Comparison of ENCODE assay signal across 22 cellular contexts in genomic region chr22:22906907-22907550, GRCh38. TPM values are rescaled to one million over a fixed set of nuclear protein-coding genes. Genes with fewer than 3 reads are reported as not detected.
DNase-seq lines count a peak whose midpoint lies in the region; ATAC-seq and TF ChIP-seq lines count a peak whose summit lies in the region.
"Had no signal": no experiment of that assay in that cellular context is flagged by ENCODE, and none has a peak within 500 bp of the region (broad histone marks: within the 10 kb centered on the region; RNA-seq: fewer than 3 reads in every experiment).

No MANE protein-coding gene starts in this region.

- H3K27ac Mint-ChIP-seq in IgD-negative memory B cell (peak overlapping the region; percentile 26 to 68 (median 51)), chondrocyte (ENCODE audit: unreplicated experiment) (no peak overlapping the region)
- H3K27ac Mint-ChIP-seq in CD8-positive, alpha-beta T cell, result no peak overlapping the region
- H3K27ac Mint-ChIP-seq in activated T-helper 1 cell treated with anti-CD3 and anti-CD28 coated beads, Interleukin-12 subunit alpha, Interleukin-12 subunit beta, Interleukin-2, Interleukin-4 antibody, amounts not matched to agents 30 ng/mL and 10 ng/mL and 1 ng/mL, durations not matched to agents 14 hours and 24 hours and 36 hours, result no peak overlapping the region
- H3K27ac Mint-ChIP-seq: CD4-positive, alpha-beta memory T cell had no signal

- no peak for ATAC-seq in CD8-positive, alpha-beta T cell

- H3K4me1 ChIP-seq in DOHH2 (ENCODE audit: control insufficient read depth, low read length) (peaks cover 62% of the 10 kb centered on the region), spleen (peaks cover 0 to 42% (median 10%) of the 10 kb centered on the region in 6 donors), PC-9 (replicated peaks; ENCODE audit: insufficient read depth) (no peaks in the 10 kb centered on the region)
- H3K4me1 ChIP-seq in CD8-positive, alpha-beta T cell (ENCODE audit: insufficient read depth, low read length), result no peaks in the 10 kb centered on the region

- BruUV-seq in PC-9 (replicated peaks; lab: Mats Ljungman, UMichigan), result no TSS peak

- H3K4me1 Mint-ChIP-seq in IgD-negative memory B cell (peaks cover 28 to 46% (median 28%) of the 10 kb centered on the region in 3 donors), chondrocyte (ENCODE audit: low read depth) (no peaks in the 10 kb centered on the region)
- H3K4me1 Mint-ChIP-seq in CD8-positive, alpha-beta T cell (ENCODE audit: low read depth), result no peaks in the 10 kb centered on the region
- no peaks in the 10 kb centered on the region for H3K4me1 Mint-ChIP-seq in activated T-helper 1 cell treated with anti-CD3 and anti-CD28 coated beads, Interleukin-12 subunit alpha, Interleukin-12 subunit beta, Interleukin-2, Interleukin-4 antibody, amounts not matched to agents 30 ng/mL and 10 ng/mL and 1 ng/mL, durations not matched to agents 14 hours and 24 hours and 36 hours (ENCODE audit: low read depth)
- H3K4me1 Mint-ChIP-seq: CD4-positive, alpha-beta memory T cell had no signal

- H3K79me2 ChIP-seq in DOHH2 (ENCODE audit: control insufficient read depth, low read length) (no peaks in the 10 kb centered on the region), PC-9 (ENCODE audit: low read depth) (no peaks in the 10 kb centered on the region)

- H3K27me3 Mint-ChIP-seq in IgD-negative memory B cell (peaks cover 20% of the 10 kb centered on the region), chondrocyte (ENCODE audit: low read depth) (peaks cover 42% of the 10 kb centered on the region)
- no peaks in the 10 kb centered on the region for H3K27me3 Mint-ChIP-seq in CD8-positive, alpha-beta T cell (ENCODE audit: low read depth)
- peaks cover 6% of the 10 kb centered on the region for H3K27me3 Mint-ChIP-seq in activated T-helper 1 cell treated with anti-CD3 and anti-CD28 coated beads, Interleukin-12 subunit alpha, Interleukin-12 subunit beta, Interleukin-2, Interleukin-4 antibody, amounts not matched to agents 30 ng/mL and 10 ng/mL and 1 ng/mL, durations not matched to agents 14 hours and 24 hours and 36 hours (ENCODE audit: insufficient read depth)

- H3K27me3 ChIP-seq in DOHH2 (ENCODE audit: control insufficient read depth, low read length) (no peaks in the 10 kb centered on the region), spleen (replicated peaks in 1 of 7) (no peaks in the 10 kb centered on the region), PC-9 (ENCODE audit: insufficient read depth, low read depth) (peaks cover 77% of the 10 kb centered on the region)
- no peaks in the 10 kb centered on the region for H3K27me3 ChIP-seq in CD8-positive, alpha-beta T cell (ENCODE audit: insufficient read depth, low read length)

- H2AFZ ChIP-seq in PC-9, result no peak overlapping the region

- CTCF ChIA-PET in PC-9 (lab: Charles Lee), result no interaction called here
- CTCF ChIA-PET in CD8-positive, alpha-beta T cell (lab: Charles Lee), result no interaction called here

- H3K36me3 Mint-ChIP-seq in IgD-negative memory B cell (no peaks in the 10 kb centered on the region), chondrocyte (ENCODE audit: low read depth) (no peaks in the 10 kb centered on the region)
- H3K36me3 Mint-ChIP-seq in CD8-positive, alpha-beta T cell, result no peaks in the 10 kb centered on the region
- H3K36me3 Mint-ChIP-seq in activated T-helper 1 cell treated with anti-CD3 and anti-CD28 coated beads, Interleukin-12 subunit alpha, Interleukin-12 subunit beta, Interleukin-2, Interleukin-4 antibody, amounts not matched to agents 30 ng/mL and 10 ng/mL and 1 ng/mL, durations not matched to agents 14 hours and 24 hours and 36 hours (ENCODE audit: low read depth), result no peaks in the 10 kb centered on the region
- H3K36me3 Mint-ChIP-seq: CD4-positive, alpha-beta memory T cell had no signal

- H3K9me3 Mint-ChIP-seq in IgD-negative memory B cell (no peaks in the 10 kb centered on the region), chondrocyte (ENCODE audit: low read depth) (no peaks in the 10 kb centered on the region)
- H3K9me3 Mint-ChIP-seq in CD8-positive, alpha-beta T cell, result no peaks in the 10 kb centered on the region
- H3K9me3 Mint-ChIP-seq in activated T-helper 1 cell treated with anti-CD3 and anti-CD28 coated beads, Interleukin-12 subunit alpha, Interleukin-12 subunit beta, Interleukin-2, Interleukin-4 antibody, amounts not matched to agents 30 ng/mL and 10 ng/mL and 1 ng/mL, durations not matched to agents 14 hours and 24 hours and 36 hours, result no peaks in the 10 kb centered on the region
- H3K9me3 Mint-ChIP-seq: CD4-positive, alpha-beta memory T cell had no signal

- H3F3A ChIP-seq in DOHH2 (ENCODE audit: control insufficient read depth, insufficient read depth), result peaks cover 38% of the 10 kb centered on the region
- H3F3A ChIP-seq in PC-9 (ENCODE audit: insufficient read depth, low read depth), result no peaks in the 10 kb centered on the region

- peak overlapping the region; percentile 71 for H3K4me3 ChIP-seq in DOHH2 (ENCODE audit: low read length)
- H3K4me3 ChIP-seq in spleen, result peak overlapping the region in 1 of 8 donors; percentile 21
- H3K4me3 ChIP-seq in PC-9, result no peak overlapping the region
- H3K4me3 ChIP-seq in CD8-positive, alpha-beta T cell (ENCODE audit: low read depth, low read length), result no peak overlapping the region
- H3K4me3 ChIP-seq: SK-N-MC had no signal

- TF ChIP-seq CTCF in DOHH2 (IDR thresholded peaks at IDR 0.05; ENCODE audit: low read depth, low read length, poor library complexity, severe bottlenecking) (no peak), chondrocyte (IDR thresholded peaks at IDR 0.05) (no peak), spleen (IDR thresholded peaks at IDR 0.05 in 8 of 11, conservative IDR thresholded peaks at IDR 0.05 in 3 of 11) (no peak), PC-9 (conservative IDR thresholded peaks at IDR 0.05) (no peak)
- no peak for TF ChIP-seq CTCF in CD8-positive, alpha-beta T cell (IDR thresholded peaks at IDR 0.05)

- no peak for TF ChIP-seq POLR2A in spleen (IDR thresholded peaks at IDR 0.05)

- H3K36me3 ChIP-seq in DOHH2 (ENCODE audit: control insufficient read depth, low read length) (no peaks in the 10 kb centered on the region), spleen (no peaks in the 10 kb centered on the region), PC-9 (ENCODE audit: low read depth) (no peaks in the 10 kb centered on the region)
- H3K36me3 ChIP-seq in CD8-positive, alpha-beta T cell (ENCODE audit: insufficient read depth, low read length), result no peaks in the 10 kb centered on the region

- H3K4me2 ChIP-seq in DOHH2 (ENCODE audit: low read length), result peak overlapping the region; percentile 43
- H3K4me2 ChIP-seq in PC-9, result no peak overlapping the region

- intact Hi-C loops in spleen (cut with DNase I; ENCODE audit: low total_unique reads) (no loop called here), PC-9 (cut with micrococcal nuclease; ENCODE audit: unreplicated experiment) (no loop called here)
- intact Hi-C loops in CD8-positive, alpha-beta T cell (cut with DNase I, micrococcal nuclease), result no loop called here
- intact Hi-C loops in activated T-helper 1 cell treated with anti-CD3 and anti-CD28 coated beads, Interleukin-12 subunit alpha, Interleukin-12 subunit beta, Interleukin-2, Interleukin-4 antibody, amounts not matched to agents 30 ng/mL and 10 ng/mL and 1 ng/mL, durations not matched to agents 14 hours and 24 hours and 36 hours (cut with micrococcal nuclease), result no loop called here

- POLR2A ChIA-PET in PC-9 (lab: Charles Lee; ENCODE audit: unreplicated experiment), result interaction anchor here (0.6 kb wide), 1 partner anchor 170 kb away, joined by 3 read pairs; no protein-coding TSS in a partner anchor
- POLR2A ChIA-PET in CD8-positive, alpha-beta T cell (lab: Charles Lee), result no interaction called here

- H3K27ac ChIP-seq in DOHH2 (ENCODE audit: low read depth, low read length) (peak overlapping the region; percentile 90), spleen (peak overlapping the region in 3 of 8 donors; percentile 25 to 52 (median 29)), PC-9 (no peak overlapping the region)
- no peak overlapping the region for H3K27ac ChIP-seq in CD8-positive, alpha-beta T cell (ENCODE audit: low read depth, low read length)
- H3K27ac ChIP-seq: SK-N-MC had no signal

- H4K20me1 ChIP-seq in DOHH2 (ENCODE audit: control insufficient read depth, insufficient read depth, low read depth, low read length) (no peaks in the 10 kb centered on the region), PC-9 (ENCODE audit: insufficient read depth) (no peaks in the 10 kb centered on the region)

- H3K9me2 ChIP-seq in DOHH2 (replicated peaks; ENCODE audit: control insufficient read depth, low read length) (no peaks in the 10 kb centered on the region), PC-9 (ENCODE audit: insufficient read depth) (no peaks in the 10 kb centered on the region)

- H3K9me3 ChIP-seq in DOHH2 (ENCODE audit: control insufficient read depth, insufficient read depth, low read length) (no peaks in the 10 kb centered on the region), spleen (no peaks in the 10 kb centered on the region), PC-9 (ENCODE audit: insufficient read depth, low read depth) (no peaks in the 10 kb centered on the region)
- no peaks in the 10 kb centered on the region for H3K9me3 ChIP-seq in CD8-positive, alpha-beta T cell (ENCODE audit: low read length)

- 79 to 87% (median 85%) methylated on average over 8 of the region's 8 CpGs for WGBS in spleen, 5 donors

- peak overlapping the region; percentile 72 to 95 (median 82) for H3K4me3 Mint-ChIP-seq in IgD-negative memory B cell
- no peak overlapping the region for H3K4me3 Mint-ChIP-seq in chondrocyte (ENCODE audit: unreplicated experiment)
- H3K4me3 Mint-ChIP-seq in CD8-positive, alpha-beta T cell, result no peak overlapping the region
- no peak overlapping the region for H3K4me3 Mint-ChIP-seq in activated T-helper 1 cell treated with anti-CD3 and anti-CD28 coated beads, Interleukin-12 subunit alpha, Interleukin-12 subunit beta, Interleukin-2, Interleukin-4 antibody, amounts not matched to agents 30 ng/mL and 10 ng/mL and 1 ng/mL, durations not matched to agents 14 hours and 24 hours and 36 hours
- H3K4me3 Mint-ChIP-seq: CD4-positive, alpha-beta memory T cell had no signal

- DNase-seq in chondrocyte (ENCODE audit: low spot score), result peak; percentile 34
- DNase-seq in spleen, result peak; percentile 51
- DNase-seq in PC-9, result no peak
- DNase-seq in CD8-positive, alpha-beta T cell, result no peak
- no peak for DNase-seq in activated T-helper 1 cell treated with anti-CD3 and anti-CD28 coated beads, Interleukin-12 subunit alpha, Interleukin-12 subunit beta, Interleukin-2, Interleukin-4 antibody, amounts not matched to agents 30 ng/mL and 10 ng/mL and 1 ng/mL, durations not matched to agents 14 hours and 24 hours and 36 hours (ENCODE audit: low spot score)
- DNase-seq: Calu3; CD4-positive, alpha-beta memory T cell; DMS53; H7; NCI-H1105; NCI-H2081; NCI-H2171 treated with DMSO at 0.1 percent for 48 hours; NCI-H446; NCI-H69; NK-92 treated with Interleukin-12 subunit alpha and Interleukin-12 subunit beta, amount 100 ng/mL, for 24 hours; OCI-M1; SHP77 had no signal

RNA-seq across cellular contexts. Expression of gene IGLL5, which starts 19.4 kb away (rescaled TPM):
- polyA plus RNA-seq in IgD-negative memory B cell (195 TPM), spleen (100 to 1,000 TPM in 1 of 3 donors, 10 to 100 TPM in 2; 80.3 to 201 (median 93.0) TPM)
- total RNA-seq in chondrocyte (not detected in 3 replicates), spleen (100 to 1,000 TPM in 5 of 7 donors, 10 to 100 TPM in 2; 55.9 to 720 (median 130) TPM), PC-9 (2021) (not detected in 2 replicates)
- total RNA-seq in CD8-positive, alpha-beta T cell, result 1 to 10 TPM in 1 of 2 experiments, not detected in 1; 1.5 TPM
- not detected in 2 replicates for total RNA-seq in activated T-helper 1 cell treated with anti-CD3 and anti-CD28 coated beads, Interleukin-12 subunit alpha, Interleukin-12 subunit beta, Interleukin-2, Interleukin-4 antibody, amounts not matched to agents 30 ng/mL and 10 ng/mL and 1 ng/mL, durations not matched to agents 14 hours and 24 hours and 36 hours
- total RNA-seq: Calu3; CD4-positive, alpha-beta memory T cell; H7; RPMI7951 had no signal
- polyA plus RNA-seq: BJ had no signal

Comparison
In these comparisons a context has a peak if more than half of its experiments do, and no peak if none do; other contexts are left out.
1. H3K27ac Mint-ChIP-seq: peak in IgD-negative memory B cell (3 of 3); none in chondrocyte (single experiment), CD8-positive, alpha-beta T cell (single experiment) and activated T-helper 1 cell treated with anti-CD3 and anti-CD28 coated beads, Interleukin-12 subunit alpha, Interleukin-12 subunit beta, Interleukin-2, Interleukin-4 antibody, amounts not matched to agents 30 ng/mL and 10 ng/mL and 1 ng/mL, durations not matched to agents 14 hours and 24 hours and 36 hours (single experiment).
2. H3K4me3 Mint-ChIP-seq: peak in IgD-negative memory B cell (4 of 4); none in chondrocyte (single experiment), CD8-positive, alpha-beta T cell (single experiment) and activated T-helper 1 cell treated with anti-CD3 and anti-CD28 coated beads, Interleukin-12 subunit alpha, Interleukin-12 subunit beta, Interleukin-2, Interleukin-4 antibody, amounts not matched to agents 30 ng/mL and 10 ng/mL and 1 ng/mL, durations not matched to agents 14 hours and 24 hours and 36 hours (single experiment).
3. DNase-seq: peak in chondrocyte (single experiment) and spleen (single experiment); none in PC-9 (0 of 2), CD8-positive, alpha-beta T cell (0 of 7) and activated T-helper 1 cell treated with anti-CD3 and anti-CD28 coated beads, Interleukin-12 subunit alpha, Interleukin-12 subunit beta, Interleukin-2, Interleukin-4 antibody, amounts not matched to agents 30 ng/mL and 10 ng/mL and 1 ng/mL, durations not matched to agents 14 hours and 24 hours and 36 hours (single experiment).
4. RNA of gene IGLL5, which starts 19.4 kb away (total RNA-seq): 55.9 to 720 TPM in spleen; 1.5 TPM in CD8-positive, alpha-beta T cell, not detected in PC-9, not detected in chondrocyte and not detected in activated T-helper 1 cell treated with anti-CD3 and anti-CD28 coated beads, Interleukin-12 subunit alpha, Interleukin-12 subunit beta, Interleukin-2, Interleukin-4 antibody, amounts not matched to agents 30 ng/mL and 10 ng/mL and 1 ng/mL, durations not matched to agents 14 hours and 24 hours and 36 hours; every median in the first group is over 10 times any median in the second.